In the genomic region with DNA sequence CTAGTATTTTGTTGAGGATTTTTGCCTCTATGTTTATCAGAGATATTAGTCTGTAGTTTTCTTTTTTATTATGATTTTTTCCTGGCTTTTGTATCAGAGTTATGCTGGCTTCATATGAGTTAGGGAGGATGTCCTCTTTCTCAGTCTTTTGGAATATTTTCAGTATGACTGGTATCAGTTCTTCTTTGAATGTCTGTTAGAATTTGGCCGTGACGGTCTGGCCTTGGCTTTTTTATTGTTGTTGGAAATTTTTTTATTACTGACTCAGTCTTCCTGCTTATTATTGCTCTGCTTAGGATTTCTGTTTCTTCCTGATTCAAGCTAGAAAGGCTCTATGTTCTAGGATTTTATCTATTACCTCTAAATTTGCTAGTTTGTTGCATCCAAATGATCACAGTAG, we compare ENCODE assay signal across 23 cellular contexts.
DNase-seq lines count a peak whose midpoint lies in the region; TF ChIP-seq lines count a peak whose summit lies in the region.
"Had no signal": no experiment of that assay in that cellular context is flagged by ENCODE, and none has a peak within 500 bp of the region (broad histone marks: within the 10 kb centered on the region; RNA-seq: fewer than 3 reads in every experiment).

No MANE protein-coding gene starts in this region.

- no peak overlapping the region for H3K27ac ChIP-seq in mammary epithelial cell (ENCODE audit: insufficient read depth, low read depth, low read length)
- no peak overlapping the region for H3K27ac ChIP-seq in Karpas-422 (ENCODE audit: low read length)
- H3K27ac ChIP-seq: BLaER1 treated with 17β-estradiol and CSF1 and Interleukin-3, amounts not matched to agents 10 nM and 100 nM; gastrocnemius medialis; lower lobe of right lung; SK-N-MC had no signal

- no TSS peak for BruUV-seq in mammary epithelial cell (replicated peaks; lab: Mats Ljungman, UMichigan)

- H3K9ac ChIP-seq in mammary epithelial cell (ENCODE audit: insufficient read depth, low read length) (no peak overlapping the region), Karpas-422 (ENCODE audit: low read length) (no peak overlapping the region)
- H3K9ac ChIP-seq: BLaER1 treated with 17β-estradiol and CSF1 and Interleukin-3, amounts not matched to agents 10 nM and 100 nM had no signal

- H2AFZ ChIP-seq in mammary epithelial cell (ENCODE audit: low read depth, low read length) (peak overlapping the region; percentile 52), Karpas-422 (ENCODE audit: low read length) (no peak overlapping the region)

- in situ Hi-C loops in mammary epithelial cell (cut with MboI; ENCODE audit: low sequenced_read_pairs in 2 of 2), result no loop called here

- WGBS in mammary epithelial cell (ENCODE audit: low coverage, missing lambda C conversion rate), result 79% methylated on average over 2 of the region's 2 CpGs

- no peaks in the 10 kb centered on the region for H4K20me1 ChIP-seq in mammary epithelial cell (ENCODE audit: insufficient read depth, low read length)
- no peaks in the 10 kb centered on the region for H4K20me1 ChIP-seq in Karpas-422 (ENCODE audit: insufficient read depth, low read depth, low read length)
- H4K20me1 ChIP-seq: BLaER1 treated with 17β-estradiol and CSF1 and Interleukin-3, amounts not matched to agents 10 nM and 100 nM had no signal

- H3K4me2 ChIP-seq in mammary epithelial cell (ENCODE audit: insufficient read depth, low read depth, low read length) (peak overlapping the region; percentile 47), Karpas-422 (ENCODE audit: low read depth, low read length, poor library complexity, severe bottlenecking) (no peak overlapping the region)
- H3K4me2 ChIP-seq: BLaER1 treated with 17β-estradiol and CSF1 and Interleukin-3, amounts not matched to agents 10 nM and 100 nM had no signal

- H3K79me2 ChIP-seq in mammary epithelial cell (ENCODE audit: insufficient read depth, low read length), result no peaks in the 10 kb centered on the region
- H3K79me2 ChIP-seq in Karpas-422 (ENCODE audit: low read length), result no peaks in the 10 kb centered on the region

- peaks cover 10% of the 10 kb centered on the region for H3K4me1 Mint-ChIP-seq in progenitor cell of endocrine pancreas (ENCODE audit: low read depth)
- H3K4me1 Mint-ChIP-seq: activated CD4-positive, alpha-beta memory T cell treated with anti-CD3 and anti-CD28 coated beads, Interleukin-2, amount 10 ng/mL, durations not matched to agents 7 days and 5 days; neural crest cell; stimulated activated naive B cell treated with anti-CD40 and anti-IgM and Interleukin-4, amounts not matched to agents 10 μg/mL and 1 μg/mL and 100 μg/mL, for 72 hours had no signal

- H3K4me3 ChIP-seq in mammary epithelial cell (replicated peaks in 1 of 3; ENCODE audit: insufficient read depth in 1 of 3, low read depth in 2 of 3, low read length in 3 of 3) (no peak overlapping the region), Karpas-422 (ENCODE audit: low read length) (no peak overlapping the region)
- H3K4me3 ChIP-seq: BLaER1 treated with 17β-estradiol and CSF1 and Interleukin-3, amounts not matched to agents 10 nM and 100 nM; gastrocnemius medialis; lower lobe of right lung; SK-N-MC had no signal

- H3K27me3 ChIP-seq in mammary epithelial cell (ENCODE audit: insufficient read depth, low read length) (no peaks in the 10 kb centered on the region), Karpas-422 (ENCODE audit: low read length) (no peaks in the 10 kb centered on the region)
- H3K27me3 ChIP-seq: BLaER1 treated with 17β-estradiol and CSF1 and Interleukin-3, amounts not matched to agents 10 nM and 100 nM; gastrocnemius medialis had no signal

- H3K36me3 Mint-ChIP-seq in progenitor cell of endocrine pancreas (ENCODE audit: insufficient read depth), result no peaks in the 10 kb centered on the region
- H3K36me3 Mint-ChIP-seq: stimulated activated naive B cell treated with anti-CD40 and anti-IgM and Interleukin-4, amounts not matched to agents 10 μg/mL and 1 μg/mL and 100 μg/mL, for 72 hours had no signal

- H3K36me3 ChIP-seq in mammary epithelial cell (ENCODE audit: insufficient read depth, low read length) (no peaks in the 10 kb centered on the region), Karpas-422 (ENCODE audit: insufficient read depth, low read length) (no peaks in the 10 kb centered on the region)
- H3K36me3 ChIP-seq: BLaER1 treated with 17β-estradiol and CSF1 and Interleukin-3, amounts not matched to agents 10 nM and 100 nM; gastrocnemius medialis; lower lobe of right lung had no signal

- TF ChIP-seq CTCF in mammary epithelial cell (conservative IDR thresholded peaks at IDR 0.05 in 1 of 2, IDR thresholded peaks at IDR 0.05 in 1 of 2; ENCODE audit: extremely low read depth in 1 of 2, insufficient read depth in 1 of 2, low read depth in 1 of 2, low read length in 2 of 2) (no peak), progenitor cell of endocrine pancreas (IDR thresholded peaks at IDR 0.05; ENCODE audit: unreplicated experiment) (no peak)

- H3K27me3 Mint-ChIP-seq in progenitor cell of endocrine pancreas, result no peaks in the 10 kb centered on the region
- H3K27me3 Mint-ChIP-seq: activated CD4-positive, alpha-beta memory T cell treated with anti-CD3 and anti-CD28 coated beads, Interleukin-2, amount 10 ng/mL, durations not matched to agents 7 days and 5 days; stimulated activated naive B cell treated with anti-CD40 and anti-IgM and Interleukin-4, amounts not matched to agents 10 μg/mL and 1 μg/mL and 100 μg/mL, for 72 hours had no signal

- no peak overlapping the region for H3K4me3 Mint-ChIP-seq in progenitor cell of endocrine pancreas (ENCODE audit: low read depth)
- H3K4me3 Mint-ChIP-seq: activated CD4-positive, alpha-beta memory T cell treated with anti-CD3 and anti-CD28 coated beads, Interleukin-2, amount 10 ng/mL, durations not matched to agents 7 days and 5 days; neural crest cell; stimulated activated naive B cell treated with anti-CD40 and anti-IgM and Interleukin-4, amounts not matched to agents 10 μg/mL and 1 μg/mL and 100 μg/mL, for 72 hours had no signal

- dilution Hi-C loops in mammary epithelial cell (cut with HindIII; ENCODE audit: low sequenced_read_pairs), result no loop called here

- no peak overlapping the region for H3K27ac Mint-ChIP-seq in progenitor cell of endocrine pancreas
- H3K27ac Mint-ChIP-seq: activated CD4-positive, alpha-beta memory T cell treated with anti-CD3 and anti-CD28 coated beads, Interleukin-2, amount 10 ng/mL, durations not matched to agents 7 days and 5 days; stimulated activated naive B cell treated with anti-CD40 and anti-IgM and Interleukin-4, amounts not matched to agents 10 μg/mL and 1 μg/mL and 100 μg/mL, for 72 hours had no signal

- H3K9me3 ChIP-seq in mammary epithelial cell (replicated peaks; ENCODE audit: insufficient read depth, low read length) (no peaks in the 10 kb centered on the region), Karpas-422 (ENCODE audit: low read length) (peaks cover 4% of the 10 kb centered on the region; the same call in 1 of the 2 replicates)
- H3K9me3 ChIP-seq: gastrocnemius medialis had no signal

- H3K9me3 Mint-ChIP-seq in progenitor cell of endocrine pancreas (ENCODE audit: low read depth), result peaks cover 20% of the 10 kb centered on the region

- H3K9me2 ChIP-seq in Karpas-422 (replicated peaks; ENCODE audit: insufficient read depth, low read length), result no peaks in the 10 kb centered on the region

- H3K4me1 ChIP-seq in mammary epithelial cell (ENCODE audit: insufficient read depth, low read length), result no peaks in the 10 kb centered on the region
- H3K4me1 ChIP-seq in Karpas-422 (ENCODE audit: low read length), result no peaks in the 10 kb centered on the region
- H3K4me1 ChIP-seq: gastrocnemius medialis, lower lobe of right lung had no signal

- intact Hi-C loops in mammary epithelial cell (cut with micrococcal nuclease), result no loop called here

- DNase-seq in A172 (ENCODE audit: low spot score) (peak; percentile 58), M059J (ENCODE audit: low read depth) (peak; percentile 35), mammary epithelial cell (peak; percentile 6), iris pigment epithelial cell (ENCODE audit: low read depth) (peak; percentile 50), progenitor cell of endocrine pancreas (ENCODE audit: low spot score, unreplicated experiment) (no peak), DMS53 (lab: John Stamatoyannopoulos, UW) (no peak), Karpas-422 (no peak), pons (ENCODE audit: low spot score) (no peak)
- DNase-seq: activated CD4-positive, alpha-beta memory T cell treated with anti-CD3 and anti-CD28 coated beads, Interleukin-2, amount 10 ng/mL, durations not matched to agents 7 days and 5 days; activated CD4-positive, CD25-positive, alpha-beta regulatory T cell; activated gamma-delta T cell treated with Interleukin-2 at 50 U/mL for 16 hours; central memory CD4-positive, alpha-beta T cell; EL; gastrocnemius medialis; lower lobe of right lung; NCI-H146; NCI-H524; small intestine; stimulated activated CD4-positive, alpha-beta T cell treated with anti-CD3 and anti-CD28 coated beads, Interleukin-2, amount 100 ng/mL, for 48 hours; stimulated activated naive B cell treated with anti-CD40 and anti-IgM and Interleukin-4, amounts not matched to agents 10 μg/mL and 1 μg/mL and 100 μg/mL, for 72 hours had no signal

- CTCF ChIA-PET in mammary epithelial cell (lab: Charles Lee; ENCODE audit: low non-redundant PET), result no interaction called here

Comparison
In these comparisons a context has a peak if more than half of its experiments do, and no peak if none do; other contexts are left out.
1. DNase-seq: peak in A172 (single experiment), M059J (single experiment), mammary epithelial cell (single experiment) and iris pigment epithelial cell (single experiment); none in progenitor cell of endocrine pancreas (single experiment), DMS53 (single experiment), Karpas-422 (single experiment) and pons (single experiment).